In genomic region chr1:172674831-172675613, GRCh38 we compare ENCODE assay signal across 21 cellular contexts. TPM values are rescaled to one million over a fixed set of nuclear protein-coding genes. Genes with fewer than 3 reads are reported as not detected.
DNase-seq lines count a peak whose midpoint lies in the region; ATAC-seq and TF ChIP-seq lines count a peak whose summit lies in the region.
"Had no signal": no experiment of that assay in that cellular context is flagged by ENCODE, and none has a peak within 500 bp of the region (broad histone marks: within the 10 kb centered on the region; RNA-seq: fewer than 3 reads in every experiment).

No MANE protein-coding gene starts in this region.

- peak overlapping the region; percentile 94 for H3K27ac Mint-ChIP-seq in activated naive CD8-positive, alpha-beta T cell treated with anti-CD3 and anti-CD28 coated beads, Interleukin-2, amount 50 U/mL, for 24 hours
- H3K27ac Mint-ChIP-seq: CD14-positive monocyte, mesothelial cell of epicardium had no signal

- H3K79me2 ChIP-seq in Loucy (ENCODE audit: insufficient read depth, low read length): no peaks in the 10 kb centered on the region
- H3K79me2 ChIP-seq in parathyroid adenoma: no peaks in the 10 kb centered on the region

- H3K36me3 ChIP-seq in Loucy (ENCODE audit: insufficient read depth, low read length) (no peaks in the 10 kb centered on the region), parathyroid adenoma (ENCODE audit: control insufficient read depth, insufficient read depth, low read length) (no peaks in the 10 kb centered on the region), gastrocnemius medialis (no peaks in the 10 kb centered on the region)
- H3K36me3 ChIP-seq: pancreas had no signal

- H3K27me3 ChIP-seq in Loucy (ENCODE audit: insufficient read depth, low read length, poor library complexity, severe bottlenecking) (no peaks in the 10 kb centered on the region), parathyroid adenoma (ENCODE audit: control insufficient read depth, insufficient read depth, low read length) (no peaks in the 10 kb centered on the region), gastrocnemius medialis (no peaks in the 10 kb centered on the region)
- H3K27me3 ChIP-seq: pancreas had no signal

- TF ChIP-seq CTCF in Loucy (conservative IDR thresholded peaks at IDR 0.05; ENCODE audit: low read length) (no peak), parathyroid adenoma (IDR thresholded peaks at IDR 0.05) (no peak), gastrocnemius medialis (IDR thresholded peaks at IDR 0.05 in 4 of 5, conservative IDR thresholded peaks at IDR 0.05 in 1 of 5) (no peak)

- H3K9me3 Mint-ChIP-seq in activated naive CD8-positive, alpha-beta T cell treated with anti-CD3 and anti-CD28 coated beads, Interleukin-2, amount 50 U/mL, for 24 hours: no peaks in the 10 kb centered on the region

- H4K20me1 ChIP-seq in Loucy (ENCODE audit: insufficient read depth, low read length, poor library complexity, severe bottlenecking): no peaks in the 10 kb centered on the region

- no peaks in the 10 kb centered on the region for H3K9me2 ChIP-seq in Loucy (replicated peaks; ENCODE audit: low read depth, low read length)

- DNase-seq in activated CD4-positive, CD25-positive, alpha-beta regulatory T cell treated with anti-CD3 and anti-CD28 coated beads, Interleukin-2, amount 50 U/mL, for 72 hours: no peak
- DNase-seq in activated naive CD8-positive, alpha-beta T cell treated with anti-CD3 and anti-CD28 coated beads, Interleukin-2, amount 50 U/mL, for 24 hours: no peak
- DNase-seq in gastrocnemius medialis: no peak
- DNase-seq in stimulated activated CD4-positive, alpha-beta T cell treated with anti-CD3 and anti-CD28 coated beads, Interleukin-1b, Interleukin-23, amount 100 ng/mL, for 48 hours: no peak
- no peak for DNase-seq in NK-92 treated with Interleukin-12 subunit alpha and Interleukin-12 subunit beta, amount 100 ng/mL, for 24 hours (lab: John Stamatoyannopoulos, UW)
- DNase-seq: EL, KBM-7, NCI-H1436 treated with DMSO at 0.1 percent for 48 hours, NCI-H446, pancreas had no signal

- H3F3A ChIP-seq in Loucy (ENCODE audit: low read depth): peaks cover 18% of the 10 kb centered on the region

- H3K9ac ChIP-seq in Loucy (ENCODE audit: low read depth, low read length, poor library complexity, severe bottlenecking) (peak overlapping the region; percentile 54), parathyroid adenoma (no peak overlapping the region)

- H3K4me2 ChIP-seq in Loucy (ENCODE audit: low read depth, low read length, poor library complexity, severe bottlenecking) (peak overlapping the region; percentile 78), parathyroid adenoma (ENCODE audit: low read length) (peak overlapping the region; percentile 64)

- no peak for TF ChIP-seq POLR2A in gastrocnemius medialis (IDR thresholded peaks at IDR 0.05)

- peak overlapping the region; percentile 44 for H3K27ac ChIP-seq in parathyroid adenoma
- no peak overlapping the region for H3K27ac ChIP-seq in gastrocnemius medialis
- H3K27ac ChIP-seq: 22Rv1, pancreas had no signal

- intact Hi-C loops in gastrocnemius medialis (cut with DNase I; ENCODE audit: low total_unique reads): no loop called here

- H3K36me3 Mint-ChIP-seq in activated naive CD8-positive, alpha-beta T cell treated with anti-CD3 and anti-CD28 coated beads, Interleukin-2, amount 50 U/mL, for 24 hours (ENCODE audit: low read depth): peaks cover 11% of the 10 kb centered on the region
- H3K36me3 Mint-ChIP-seq: CD14-positive monocyte had no signal

- H3K4me1 ChIP-seq in Loucy (ENCODE audit: insufficient read depth, low read length, poor library complexity, severe bottlenecking) (peaks cover 94% of the 10 kb centered on the region), parathyroid adenoma (peaks cover 3% of the 10 kb centered on the region), gastrocnemius medialis (no peaks in the 10 kb centered on the region)
- H3K4me1 ChIP-seq: pancreas had no signal

- peaks cover 2% of the 10 kb centered on the region for H3K27me3 Mint-ChIP-seq in activated naive CD8-positive, alpha-beta T cell treated with anti-CD3 and anti-CD28 coated beads, Interleukin-2, amount 50 U/mL, for 24 hours

- peak overlapping the region; percentile 50 for H3K4me3 Mint-ChIP-seq in activated naive CD8-positive, alpha-beta T cell treated with anti-CD3 and anti-CD28 coated beads, Interleukin-2, amount 50 U/mL, for 24 hours
- H3K4me3 Mint-ChIP-seq: CD14-positive monocyte, mesothelial cell of epicardium had no signal

- in situ Hi-C loops in gastrocnemius medialis (cut with MboI; ENCODE audit: low sequenced_read_pairs in 4 of 4): no loop called here

- peak; percentile 30 to 36 for ATAC-seq in activated CD4-positive, CD25-positive, alpha-beta regulatory T cell treated with anti-CD3 and anti-CD28 coated beads, Interleukin-2, amount 50 U/mL, for 24 hours
- peak; percentile 48 for ATAC-seq in activated naive CD8-positive, alpha-beta T cell treated with anti-CD3 and anti-CD28 coated beads, Interleukin-2, amount 50 U/mL, for 24 hours
- no peak for ATAC-seq in gastrocnemius medialis
- ATAC-seq: HCT116 had no signal

- peaks cover 94% of the 10 kb centered on the region for H3K4me1 Mint-ChIP-seq in activated naive CD8-positive, alpha-beta T cell treated with anti-CD3 and anti-CD28 coated beads, Interleukin-2, amount 50 U/mL, for 24 hours

- no peaks in the 10 kb centered on the region for H3K9me3 ChIP-seq in Loucy (ENCODE audit: insufficient read depth, low read depth, low read length)
- H3K9me3 ChIP-seq in parathyroid adenoma (ENCODE audit: control insufficient read depth, low read length): peaks cover 5% of the 10 kb centered on the region
- H3K9me3 ChIP-seq in gastrocnemius medialis: no peaks in the 10 kb centered on the region
- H3K9me3 ChIP-seq: pancreas had no signal

- H3K4me3 ChIP-seq in Loucy (ENCODE audit: low read length, poor library complexity, severe bottlenecking) (peak overlapping the region; percentile 56), parathyroid adenoma (ENCODE audit: low read depth, low read length) (peak overlapping the region; percentile 42), gastrocnemius medialis (no peak overlapping the region)
- H3K4me3 ChIP-seq: pancreas, skin epidermis had no signal

- peak overlapping the region; percentile 29; the same call in 1 of the 2 replicates for H2AFZ ChIP-seq in Loucy (ENCODE audit: low read length)
- H2AFZ ChIP-seq in parathyroid adenoma: peak overlapping the region; percentile 38

RNA-seq across cellular contexts. Expression of gene FASLG, which starts 16.1 kb away (rescaled TPM):
- not detected for total RNA-seq in gastrocnemius medialis
- total RNA-seq: endothelial cell of umbilical vein, kidney epithelial cell, mesothelial cell of epicardium, subcutaneous adipose tissue had no signal

Comparison
In these comparisons a context has a peak if more than half of its experiments do, and no peak if none do; other contexts are left out.
1. ATAC-seq: peak in activated CD4-positive, CD25-positive, alpha-beta regulatory T cell treated with anti-CD3 and anti-CD28 coated beads, Interleukin-2, amount 50 U/mL, for 24 hours (2 of 2) and activated naive CD8-positive, alpha-beta T cell treated with anti-CD3 and anti-CD28 coated beads, Interleukin-2, amount 50 U/mL, for 24 hours (single experiment); none in gastrocnemius medialis (0 of 2).
2. H3K4me3 ChIP-seq: peak in Loucy (single experiment) and parathyroid adenoma (single experiment); none in gastrocnemius medialis (0 of 4).